Comparison of ENCODE assay signal across 1 cellular context in genomic region chr10:3740157-3740871, GRCh38.
TF ChIP-seq lines count a peak whose summit lies in the region.

No MANE protein-coding gene starts in this region.

TF ChIP-seq in HepG2, 621 proteins besides CTCF, POLR2A, EP300 and RAD21 (continued from another document and continues in another):
- peak; percentile 63; the same call in 1 of the 2 replicates for TF ChIP-seq SOX13 (IDR thresholded peaks at IDR 0.05)
- peak in 1 of 2 experiments; percentile 93; a peak in 2 of 4 replicates for TF ChIP-seq SOX13 (CRISPR knock-in tag; conservative IDR thresholded peaks at IDR 0.05 in 1 of 2, IDR thresholded peaks at IDR 0.05 in 1 of 2)
- TF ChIP-seq ZNF256 (CRISPR knock-in tag; conservative IDR thresholded peaks at IDR 0.05), result no peak
- no peak for TF ChIP-seq ZFYVE20 (CRISPR knock-in tag; IDR thresholded peaks at IDR 0.05; ENCODE audit: borderline replicate concordance, low read depth)
- peak; percentile 26; the same call in 1 of the 2 replicates for TF ChIP-seq NR2C2 (CRISPR knock-in tag; IDR thresholded peaks at IDR 0.05; ENCODE audit: borderline replicate concordance)
- TF ChIP-seq, protein P1, sequence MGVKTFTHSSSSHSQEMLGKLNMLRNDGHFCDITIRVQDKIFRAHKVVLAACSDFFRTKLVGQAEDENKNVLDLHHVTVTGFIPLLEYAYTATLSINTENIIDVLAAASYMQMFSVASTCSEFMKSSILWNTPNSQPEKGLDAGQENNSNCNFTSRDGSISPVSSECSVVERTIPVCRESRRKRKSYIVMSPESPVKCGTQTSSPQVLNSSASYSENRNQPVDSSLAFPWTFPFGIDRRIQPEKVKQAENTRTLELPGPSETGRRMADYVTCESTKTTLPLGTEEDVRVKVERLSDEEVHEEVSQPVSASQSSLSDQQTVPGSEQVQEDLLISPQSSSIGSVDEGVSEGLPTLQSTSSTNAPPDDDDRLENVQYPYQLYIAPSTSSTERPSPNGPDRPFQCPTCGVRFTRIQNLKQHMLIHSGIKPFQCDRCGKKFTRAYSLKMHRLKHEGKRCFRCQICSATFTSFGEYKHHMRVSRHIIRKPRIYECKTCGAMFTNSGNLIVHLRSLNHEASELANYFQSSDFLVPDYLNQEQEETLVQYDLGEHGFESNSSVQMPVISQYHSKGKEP (CRISPR knock-in tag; IDR thresholded peaks at IDR 0.05), result no peak
- TF ChIP-seq ZNF160 (CRISPR knock-in tag; IDR thresholded peaks at IDR 0.05), result no peak
- TF ChIP-seq SRY (CRISPR knock-in tag; IDR thresholded peaks at IDR 0.05), result no peak
- no peak for TF ChIP-seq ZNF274 (CRISPR knock-in tag; IDR thresholded peaks at IDR 0.05)
- no peak for TF ChIP-seq EEA1 (CRISPR knock-in tag; IDR thresholded peaks at IDR 0.05; ENCODE audit: borderline replicate concordance)
- no peak; the same call in 1 of the 2 replicates for TF ChIP-seq HNF1A (IDR thresholded peaks at IDR 0.05; ENCODE audit: low read depth)
- TF ChIP-seq HNF1A (CRISPR knock-in tag; IDR thresholded peaks at IDR 0.05; ENCODE audit: borderline replicate concordance), result peak; percentile 72; the same call in 1 of the 2 replicates
- TF ChIP-seq ZKSCAN5 (CRISPR knock-in tag; IDR thresholded peaks at IDR 0.05), result no peak
- TF ChIP-seq, protein P2, sequence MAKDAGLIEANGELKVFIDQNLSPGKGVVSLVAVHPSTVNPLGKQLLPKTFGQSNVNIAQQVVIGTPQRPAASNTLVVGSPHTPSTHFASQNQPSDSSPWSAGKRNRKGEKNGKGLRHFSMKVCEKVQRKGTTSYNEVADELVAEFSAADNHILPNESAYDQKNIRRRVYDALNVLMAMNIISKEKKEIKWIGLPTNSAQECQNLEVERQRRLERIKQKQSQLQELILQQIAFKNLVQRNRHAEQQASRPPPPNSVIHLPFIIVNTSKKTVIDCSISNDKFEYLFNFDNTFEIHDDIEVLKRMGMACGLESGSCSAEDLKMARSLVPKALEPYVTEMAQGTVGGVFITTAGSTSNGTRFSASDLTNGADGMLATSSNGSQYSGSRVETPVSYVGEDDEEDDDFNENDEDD (CRISPR knock-in tag; IDR thresholded peaks at IDR 0.05; ENCODE audit: borderline replicate concordance), result no peak
- peak; percentile 67 for TF ChIP-seq ZEB1 (IDR thresholded peaks at IDR 0.05; ENCODE audit: insufficient replicate concordance, low read depth)
- no peak for TF ChIP-seq MTF1 (CRISPR knock-in tag; IDR thresholded peaks at IDR 0.05)
- no peak for TF ChIP-seq ZSCAN31 (CRISPR knock-in tag; IDR thresholded peaks at IDR 0.05; ENCODE audit: low read depth)
- TF ChIP-seq MAF1 (CRISPR knock-in tag; IDR thresholded peaks at IDR 0.05; ENCODE audit: borderline replicate concordance), result no peak
- no peak for TF ChIP-seq KAT2B (IDR thresholded peaks at IDR 0.05; ENCODE audit: borderline replicate concordance, low read depth, low read length)
- TF ChIP-seq PPARG (CRISPR knock-in tag; conservative IDR thresholded peaks at IDR 0.05), result peak; percentile 89
- TF ChIP-seq RFXAP (CRISPR knock-in tag; IDR thresholded peaks at IDR 0.05; ENCODE audit: borderline replicate concordance), result no peak
- TF ChIP-seq ISX (CRISPR knock-in tag; conservative IDR thresholded peaks at IDR 0.05), result no peak
- TF ChIP-seq ZNF850 (CRISPR knock-in tag; conservative IDR thresholded peaks at IDR 0.05), result no peak
- no peak for TF ChIP-seq RARG (CRISPR knock-in tag; IDR thresholded peaks at IDR 0.05; ENCODE audit: low read depth)
- TF ChIP-seq RFX5 (IDR thresholded peaks at IDR 0.05; ENCODE audit: low read depth, low read length), result no peak
- TF ChIP-seq TCF7 (IDR thresholded peaks at IDR 0.05; ENCODE audit: low read depth), result peak; percentile 72
- no peak for TF ChIP-seq ZNF33A (CRISPR knock-in tag; IDR thresholded peaks at IDR 0.05; ENCODE audit: borderline replicate concordance)
- TF ChIP-seq, protein P3, sequence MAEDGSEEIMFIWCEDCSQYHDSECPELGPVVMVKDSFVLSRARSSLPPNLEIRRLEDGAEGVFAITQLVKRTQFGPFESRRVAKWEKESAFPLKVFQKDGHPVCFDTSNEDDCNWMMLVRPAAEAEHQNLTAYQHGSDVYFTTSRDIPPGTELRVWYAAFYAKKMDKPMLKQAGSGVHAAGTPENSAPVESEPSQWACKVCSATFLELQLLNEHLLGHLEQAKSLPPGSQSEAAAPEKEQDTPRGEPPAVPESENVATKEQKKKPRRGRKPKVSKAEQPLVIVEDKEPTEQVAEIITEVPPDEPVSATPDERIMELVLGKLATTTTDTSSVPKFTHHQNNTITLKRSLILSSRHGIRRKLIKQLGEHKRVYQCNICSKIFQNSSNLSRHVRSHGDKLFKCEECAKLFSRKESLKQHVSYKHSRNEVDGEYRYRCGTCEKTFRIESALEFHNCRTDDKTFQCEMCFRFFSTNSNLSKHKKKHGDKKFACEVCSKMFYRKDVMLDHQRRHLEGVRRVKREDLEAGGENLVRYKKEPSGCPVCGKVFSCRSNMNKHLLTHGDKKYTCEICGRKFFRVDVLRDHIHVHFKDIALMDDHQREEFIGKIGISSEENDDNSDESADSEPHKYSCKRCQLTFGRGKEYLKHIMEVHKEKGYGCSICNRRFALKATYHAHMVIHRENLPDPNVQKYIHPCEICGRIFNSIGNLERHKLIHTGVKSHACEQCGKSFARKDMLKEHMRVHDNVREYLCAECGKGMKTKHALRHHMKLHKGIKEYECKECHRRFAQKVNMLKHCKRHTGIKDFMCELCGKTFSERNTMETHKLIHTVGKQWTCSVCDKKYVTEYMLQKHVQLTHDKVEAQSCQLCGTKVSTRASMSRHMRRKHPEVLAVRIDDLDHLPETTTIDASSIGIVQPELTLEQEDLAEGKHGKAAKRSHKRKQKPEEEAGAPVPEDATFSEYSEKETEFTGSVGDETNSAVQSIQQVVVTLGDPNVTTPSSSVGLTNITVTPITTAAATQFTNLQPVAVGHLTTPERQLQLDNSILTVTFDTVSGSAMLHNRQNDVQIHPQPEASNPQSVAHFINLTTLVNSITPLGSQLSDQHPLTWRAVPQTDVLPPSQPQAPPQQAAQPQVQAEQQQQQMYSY (CRISPR knock-in tag; IDR thresholded peaks at IDR 0.05), result no peak
- no peak for TF ChIP-seq PRMT3 (CRISPR knock-in tag; IDR thresholded peaks at IDR 0.05; ENCODE audit: borderline replicate concordance, low read depth)
- TF ChIP-seq ZBED4 (CRISPR knock-in tag; IDR thresholded peaks at IDR 0.05; ENCODE audit: borderline replicate concordance), result no peak
- no peak for TF ChIP-seq U2AF2 (IDR thresholded peaks at IDR 0.05; ENCODE audit: low read depth, low read length)
- TF ChIP-seq ZNF615 (CRISPR knock-in tag; IDR thresholded peaks at IDR 0.05; ENCODE audit: borderline replicate concordance), result no peak
- TF ChIP-seq REPIN1 (CRISPR knock-in tag; IDR thresholded peaks at IDR 0.05; ENCODE audit: borderline replicate concordance, low read depth), result no peak
- no peak for TF ChIP-seq EZH2 (conservative IDR thresholded peaks at IDR 0.05; ENCODE audit: low read depth, low read length)
- TF ChIP-seq POLR2AphosphoS2 (IDR thresholded peaks at IDR 0.05; ENCODE audit: low read depth, low read length), result no peak
- TF ChIP-seq ZNF180 (CRISPR knock-in tag; IDR thresholded peaks at IDR 0.05; ENCODE audit: borderline replicate concordance, low read depth), result no peak
- TF ChIP-seq PITX1 (CRISPR knock-in tag; IDR thresholded peaks at IDR 0.05), result 0 out of 2 replicates have a peak, but pooled peaks have one; percentile 49
- TF ChIP-seq KLF15 (CRISPR knock-in tag; IDR thresholded peaks at IDR 0.05; ENCODE audit: borderline replicate concordance), result no peak
- TF ChIP-seq DR1 (CRISPR knock-in tag; IDR thresholded peaks at IDR 0.05), result no peak
- no peak for TF ChIP-seq ZNF337 (CRISPR knock-in tag; IDR thresholded peaks at IDR 0.05; ENCODE audit: borderline replicate concordance, low read depth)
- TF ChIP-seq NBN (conservative IDR thresholded peaks at IDR 0.05), result no peak
- TF ChIP-seq NFRKB (IDR thresholded peaks at IDR 0.05), result no peak
- TF ChIP-seq KLF13 (CRISPR knock-in tag; IDR thresholded peaks at IDR 0.05), result no peak
- TF ChIP-seq, protein P4, sequence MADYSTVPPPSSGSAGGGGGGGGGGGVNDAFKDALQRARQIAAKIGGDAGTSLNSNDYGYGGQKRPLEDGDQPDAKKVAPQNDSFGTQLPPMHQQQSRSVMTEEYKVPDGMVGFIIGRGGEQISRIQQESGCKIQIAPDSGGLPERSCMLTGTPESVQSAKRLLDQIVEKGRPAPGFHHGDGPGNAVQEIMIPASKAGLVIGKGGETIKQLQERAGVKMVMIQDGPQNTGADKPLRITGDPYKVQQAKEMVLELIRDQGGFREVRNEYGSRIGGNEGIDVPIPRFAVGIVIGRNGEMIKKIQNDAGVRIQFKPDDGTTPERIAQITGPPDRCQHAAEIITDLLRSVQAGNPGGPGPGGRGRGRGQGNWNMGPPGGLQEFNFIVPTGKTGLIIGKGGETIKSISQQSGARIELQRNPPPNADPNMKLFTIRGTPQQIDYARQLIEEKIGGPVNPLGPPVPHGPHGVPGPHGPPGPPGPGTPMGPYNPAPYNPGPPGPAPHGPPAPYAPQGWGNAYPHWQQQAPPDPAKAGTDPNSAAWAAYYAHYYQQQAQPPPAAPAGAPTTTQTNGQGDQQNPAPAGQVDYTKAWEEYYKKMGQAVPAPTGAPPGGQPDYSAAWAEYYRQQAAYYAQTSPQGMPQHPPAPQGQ (CRISPR knock-in tag; IDR thresholded peaks at IDR 0.05; ENCODE audit: borderline replicate concordance), result no peak
- TF ChIP-seq, protein P5, sequence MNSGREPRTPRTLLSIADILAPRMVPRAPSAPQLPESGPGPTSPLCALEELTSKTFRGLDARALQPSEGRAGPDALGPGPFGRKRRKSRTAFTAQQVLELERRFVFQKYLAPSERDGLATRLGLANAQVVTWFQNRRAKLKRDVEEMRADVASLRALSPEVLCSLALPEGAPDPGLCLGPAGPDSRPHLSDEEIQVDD (CRISPR knock-in tag; IDR thresholded peaks at IDR 0.05; ENCODE audit: borderline replicate concordance), result no peak
- no peak for TF ChIP-seq PHF8 (CRISPR knock-in tag; IDR thresholded peaks at IDR 0.05)
- TF ChIP-seq, protein P6, sequence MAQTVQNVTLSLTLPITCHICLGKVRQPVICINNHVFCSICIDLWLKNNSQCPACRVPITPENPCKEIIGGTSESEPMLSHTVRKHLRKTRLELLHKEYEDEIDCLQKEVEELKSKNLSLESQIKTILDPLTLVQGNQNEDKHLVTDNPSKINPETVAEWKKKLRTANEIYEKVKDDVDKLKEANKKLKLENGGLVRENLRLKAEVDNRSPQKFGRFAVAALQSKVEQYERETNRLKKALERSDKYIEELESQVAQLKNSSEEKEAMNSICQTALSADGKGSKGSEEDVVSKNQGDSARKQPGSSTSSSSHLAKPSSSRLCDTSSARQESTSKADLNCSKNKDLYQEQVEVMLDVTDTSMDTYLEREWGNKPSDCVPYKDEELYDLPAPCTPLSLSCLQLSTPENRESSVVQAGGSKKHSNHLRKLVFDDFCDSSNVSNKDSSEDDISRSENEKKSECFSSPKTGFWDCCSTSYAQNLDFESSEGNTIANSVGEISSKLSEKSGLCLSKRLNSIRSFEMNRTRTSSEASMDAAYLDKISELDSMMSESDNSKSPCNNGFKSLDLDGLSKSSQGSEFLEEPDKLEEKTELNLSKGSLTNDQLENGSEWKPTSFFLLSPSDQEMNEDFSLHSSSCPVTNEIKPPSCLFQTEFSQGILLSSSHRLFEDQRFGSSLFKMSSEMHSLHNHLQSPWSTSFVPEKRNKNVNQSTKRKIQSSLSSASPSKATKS (CRISPR knock-in tag; IDR thresholded peaks at IDR 0.05), result no peak
- peak; percentile 38; the same call in 1 of the 2 replicates for TF ChIP-seq NCOR1 (IDR thresholded peaks at IDR 0.05; ENCODE audit: borderline replicate concordance, low read length)
- peak; percentile 89 for TF ChIP-seq HNF4A (CRISPR knock-in tag; IDR thresholded peaks at IDR 0.05)
